ENCODE assay signal across 8 cellular contexts in genomic region chr12:53624453-53624852, GRCh38. TPM values are rescaled to one million over a fixed set of nuclear protein-coding genes. Genes with fewer than 3 reads are reported as not detected.
DNase-seq lines count a peak whose midpoint lies in the region; ATAC-seq and TF ChIP-seq lines count a peak whose summit lies in the region.

No MANE protein-coding gene starts in this region.

- no peak for TF ChIP-seq CTCF in OCI-LY1 (IDR thresholded peaks at IDR 0.05; ENCODE audit: low read length)
- TF ChIP-seq CTCF in endothelial cell (IDR thresholded peaks at IDR 0.05; ENCODE audit: unreplicated experiment), result no peak
- TF ChIP-seq CTCF in ovary (IDR thresholded peaks at IDR 0.05), result no peak

- CTCF ChIA-PET in CD4-positive, alpha-beta memory T cell (lab: Charles Lee; ENCODE audit: partially characterized antibody), result interaction anchor here (0.9 to 1.8 kb wide), 4 partner anchors 9 to 53 kb away, joined by 4 to 6 read pairs (median 5); partner anchors contain the start of gene ATP5MC2
- CTCF ChIA-PET in HEK293T (lab: Yijun Ruan, JAX), result interaction anchor here (0.6 kb wide), 1 partner anchor 542 kb away, joined by 3 read pairs; no protein-coding TSS in a partner anchor

- no peaks in the 10 kb centered on the region for H3K27me3 ChIP-seq in CD4-positive, alpha-beta memory T cell (ENCODE audit: insufficient read depth, low read length)
- no peaks in the 10 kb centered on the region for H3K27me3 ChIP-seq in OCI-LY1 (ENCODE audit: insufficient read depth, low read length)
- no peaks in the 10 kb centered on the region for H3K27me3 ChIP-seq in ovary

- H3K36me3 Mint-ChIP-seq in CD4-positive, alpha-beta memory T cell, result peaks cover 0 to 17% of the 10 kb centered on the region in 2 donors
- peaks cover 4% of the 10 kb centered on the region for H3K36me3 Mint-ChIP-seq in endothelial cell (ENCODE audit: low read depth, unreplicated experiment)

- intact Hi-C loops in CD4-positive, alpha-beta memory T cell (cut with micrococcal nuclease), result no loop called here
- intact Hi-C loops in ovary (cut with DNase I), result loop anchor here in 1 of 4 donors (10.0 kb wide), 1 partner anchor 50 kb away; the partner anchor contains the start of gene ATP5MC2

- WGBS in ovary, 3 donors, result 10 to 15% (median 14%) methylated on average over 2 of the region's 2 CpGs

- no peak for ATAC-seq in GM21515 (IDR thresholded peaks at IDR 0.05; ENCODE audit: unreplicated experiment)

- H3K4me3 ChIP-seq in CD4-positive, alpha-beta memory T cell (ENCODE audit: low read length in 2 of 2), result no peak overlapping the region
- H3K4me3 ChIP-seq in OCI-LY1 (ENCODE audit: low read depth, low read length, poor library complexity, severe bottlenecking) (peak overlapping the region; percentile 93), ovary (peak overlapping the region; percentile 74)

- H3K9ac ChIP-seq in OCI-LY1 (ENCODE audit: low read length), result peak overlapping the region; percentile 91

- H3K9me2 ChIP-seq in OCI-LY1 (ENCODE audit: low read depth, low read length), result no peaks in the 10 kb centered on the region

- no peak for TF ChIP-seq POLR2A in ovary (IDR thresholded peaks at IDR 0.05)

- POLR2A ChIA-PET in CD4-positive, alpha-beta memory T cell (lab: Charles Lee; ENCODE audit: partially characterized antibody), result interaction anchor here (1.0 to 5.9 kb wide), 3 partner anchors 52 to 656 kb away, joined by 3 to 38 read pairs (median 5); partner anchors contain the start of genes ATP5MC2, CBX5, HNRNPA1 and TARBP2
- POLR2A ChIA-PET in HEK293T (lab: Yijun Ruan, JAX), result interaction anchor here (0.6 to 6.6 kb wide), 4 partner anchors 52 to 245 kb away, joined by 3 to 71 read pairs (median 4); partner anchors contain the start of genes ATP5MC2 and SP1

- peak overlapping the region; percentile 17 to 99 (median 89) for H3K27ac Mint-ChIP-seq in CD4-positive, alpha-beta memory T cell
- H3K27ac Mint-ChIP-seq in endothelial cell (ENCODE audit: unreplicated experiment), result peak overlapping the region; percentile 77

- no peak overlapping the region for H3K27ac ChIP-seq in CD4-positive, alpha-beta memory T cell (ENCODE audit: low read depth, low read length)
- H3K27ac ChIP-seq in OCI-LY1 (ENCODE audit: low read depth, low read length, poor library complexity, severe bottlenecking), result peak overlapping the region; percentile 75
- H3K27ac ChIP-seq in ovary, result peak overlapping the region in 1 of 2 donors; percentile 93

- peaks cover 37 to 60% (median 48%) of the 10 kb centered on the region in 4 donors for H3K4me1 Mint-ChIP-seq in CD4-positive, alpha-beta memory T cell
- peaks cover 23% of the 10 kb centered on the region for H3K4me1 Mint-ChIP-seq in endothelial cell (ENCODE audit: unreplicated experiment)

- H3K4me3 Mint-ChIP-seq in CD4-positive, alpha-beta memory T cell, result peak overlapping the region; percentile 98 to 99 (median 98)
- H3K4me3 Mint-ChIP-seq in endothelial cell (ENCODE audit: unreplicated experiment), result peak overlapping the region; percentile 98

- H3K9me3 Mint-ChIP-seq in CD4-positive, alpha-beta memory T cell, result peaks cover 0 to 2% (median 0%) of the 10 kb centered on the region in 8 donors
- no peaks in the 10 kb centered on the region for H3K9me3 Mint-ChIP-seq in endothelial cell (ENCODE audit: unreplicated experiment)

- H3F3A ChIP-seq in OCI-LY1 (ENCODE audit: insufficient read depth, low read length), result peaks cover 6% of the 10 kb centered on the region; the same call in 1 of the 2 replicates

- no peaks in the 10 kb centered on the region for H3K27me3 Mint-ChIP-seq in CD4-positive, alpha-beta memory T cell
- peaks cover 13% of the 10 kb centered on the region for H3K27me3 Mint-ChIP-seq in endothelial cell (ENCODE audit: unreplicated experiment)

- peaks cover 38% of the 10 kb centered on the region for H3K79me2 ChIP-seq in OCI-LY1 (ENCODE audit: insufficient read depth, low read length)

- TF ChIP-seq EP300 in ovary (IDR thresholded peaks at IDR 0.05), result no peak

- no peaks in the 10 kb centered on the region for H3K9me3 ChIP-seq in CD4-positive, alpha-beta memory T cell (ENCODE audit: control insufficient read depth in 1 of 2, low read length in 2 of 2)
- H3K9me3 ChIP-seq in OCI-LY1 (ENCODE audit: low read length) (no peaks in the 10 kb centered on the region), ovary (no peaks in the 10 kb centered on the region)

- no peak for DNase-seq in CD4-positive, alpha-beta memory T cell
- DNase-seq in endothelial cell (ENCODE audit: low spot score) (no peak), ovary (no peak), NCI-H524 treated with DMSO at 0.1 percent for 48 hours (lab: John Stamatoyannopoulos, UW) (no peak), HEK293T (ENCODE audit: extremely low spot score) (no peak), A172 (ENCODE audit: low spot score) (no peak)

- no peak overlapping the region for H2AFZ ChIP-seq in OCI-LY1 (ENCODE audit: low read length)

- peaks cover 37% of the 10 kb centered on the region for H3K4me1 ChIP-seq in CD4-positive, alpha-beta memory T cell (ENCODE audit: insufficient read depth, low read length)
- peaks cover 44% of the 10 kb centered on the region for H3K4me1 ChIP-seq in OCI-LY1 (ENCODE audit: insufficient read depth, low read length, severe bottlenecking)
- peaks cover 9% of the 10 kb centered on the region for H3K4me1 ChIP-seq in ovary (ENCODE audit: insufficient read depth)

- no peaks in the 10 kb centered on the region for H4K20me1 ChIP-seq in OCI-LY1 (ENCODE audit: insufficient read depth, low read length)

- H3K36me3 ChIP-seq in CD4-positive, alpha-beta memory T cell (ENCODE audit: insufficient read depth, low read length), result no peaks in the 10 kb centered on the region
- no peaks in the 10 kb centered on the region for H3K36me3 ChIP-seq in OCI-LY1 (ENCODE audit: insufficient read depth, low read length)
- H3K36me3 ChIP-seq in ovary, result no peaks in the 10 kb centered on the region

- H3K4me2 ChIP-seq in OCI-LY1 (ENCODE audit: low read length), result peak overlapping the region; percentile 92

TF ChIP-seq in HEK293T, 16 proteins besides CTCF, POLR2A, EP300 and RAD21:
- no peak for TF ChIP-seq SP1 (IDR thresholded peaks at IDR 0.05)
- no peak for TF ChIP-seq CTBP1 (IDR thresholded peaks at IDR 0.05; ENCODE audit: borderline replicate concordance)
- no peak for TF ChIP-seq PKNOX1 (IDR thresholded peaks at IDR 0.05)
- TF ChIP-seq ELF4 (IDR thresholded peaks at IDR 0.05), result no peak
- no peak for TF ChIP-seq FOXM1 (IDR thresholded peaks at IDR 0.05; ENCODE audit: borderline replicate concordance)
- TF ChIP-seq NFRKB (IDR thresholded peaks at IDR 0.05), result no peak
- no peak for TF ChIP-seq L3MBTL2 (conservative IDR thresholded peaks at IDR 0.05)
- TF ChIP-seq FOXK2 (IDR thresholded peaks at IDR 0.05), result no peak
- TF ChIP-seq BHLHE40 (IDR thresholded peaks at IDR 0.05; ENCODE audit: borderline replicate concordance), result no peak
- no peak for TF ChIP-seq LEF1 (IDR thresholded peaks at IDR 0.05; ENCODE audit: borderline replicate concordance)
- TF ChIP-seq HDGF (IDR thresholded peaks at IDR 0.05; ENCODE audit: borderline replicate concordance), result no peak
- no peak for TF ChIP-seq TARDBP (IDR thresholded peaks at IDR 0.05)
- no peak for TF ChIP-seq ZNF384 (IDR thresholded peaks at IDR 0.05)
- TF ChIP-seq SUZ12 (IDR thresholded peaks at IDR 0.05), result no peak
- TF ChIP-seq ARNT (IDR thresholded peaks at IDR 0.05), result no peak
- no peak for TF ChIP-seq FOXA1 (IDR thresholded peaks at IDR 0.05)

RNA-seq across cellular contexts. Expression of gene ATF7, which starts 1.7 kb away (rescaled TPM):
- total RNA-seq in CD4-positive, alpha-beta memory T cell, result 10 to 100 TPM; 26.8 to 35.8 TPM
- 10 to 100 TPM; 16.3 to 16.4 TPM for polyA plus RNA-seq in CD4-positive, alpha-beta memory T cell
- total RNA-seq in endothelial cell (ENCODE audit: unreplicated experiment), result 63.3 TPM
- total RNA-seq in ovary, result 10 to 100 TPM; 19.8 to 60.8 (median 41.3) TPM
- 10 to 100 TPM; 25.1 to 68.5 TPM for polyA plus RNA-seq in ovary
- total RNA-seq in A172 (2014; rRNA removed; shearing (Covaris generic)), result 3.9 and 9.2 TPM in 2 replicates

RNA-seq across cellular contexts. Expression of gene ATP5MC2, which starts 51.4 kb away (rescaled TPM):
- 100 to 1,000 TPM; 238 to 246 TPM for total RNA-seq in CD4-positive, alpha-beta memory T cell
- polyA plus RNA-seq in CD4-positive, alpha-beta memory T cell, result 100 to 1,000 TPM; 519 to 581 TPM
- total RNA-seq in endothelial cell (ENCODE audit: unreplicated experiment), result 342 TPM
- 100 to 1,000 TPM; 241 to 345 (median 289) TPM for total RNA-seq in ovary
- 100 to 1,000 TPM; 438 to 485 TPM for polyA plus RNA-seq in ovary
- total RNA-seq in A172 (2014; rRNA removed; shearing (Covaris generic)), result 393 and 458 TPM in 2 replicates

Comparison
In these comparisons a context has a peak if more than half of its experiments do, and no peak if none do; other contexts are left out.
1. H3K4me3 ChIP-seq: peak in OCI-LY1 (single experiment) and ovary (single experiment); none in CD4-positive, alpha-beta memory T cell (0 of 2).